Comparison of ENCODE assay signal across 9 cellular contexts in the genomic region with DNA sequence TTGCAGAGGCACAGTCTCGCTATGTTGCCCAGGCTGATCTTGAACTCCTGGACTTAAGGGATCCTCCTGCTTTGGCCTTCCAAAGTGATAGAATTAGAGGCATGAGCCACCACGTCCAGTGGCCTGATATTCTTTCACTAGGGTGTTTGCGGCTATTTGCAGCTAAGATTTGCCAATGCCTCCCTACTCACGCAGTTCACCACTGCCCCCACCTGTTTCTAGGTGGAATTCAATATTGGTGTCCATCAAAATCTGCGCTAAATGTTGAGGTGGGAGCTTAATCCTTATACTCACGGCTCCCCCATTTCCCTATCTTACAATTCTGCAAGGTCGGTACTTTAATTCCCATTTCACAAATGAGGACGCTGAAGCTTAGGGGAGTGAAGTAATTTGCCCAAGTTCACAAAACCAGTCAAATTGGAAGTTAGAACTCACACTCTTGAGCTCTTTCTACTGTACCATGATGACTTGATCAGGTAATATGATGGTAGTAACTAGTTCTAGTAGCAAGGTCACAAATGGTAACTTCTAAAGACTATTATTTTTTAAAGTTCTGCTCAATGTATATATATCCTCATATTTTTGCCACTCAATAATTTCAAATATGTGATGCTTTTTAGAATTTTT. TPM values are rescaled to one million over a fixed set of nuclear protein-coding genes. Genes with fewer than 3 reads are reported as not detected.
DNase-seq lines count a peak whose midpoint lies in the region; ATAC-seq, FAIRE-seq and TF ChIP-seq lines count a peak whose summit lies in the region.
"Had no signal": no experiment of that assay in that cellular context is flagged by ENCODE, and none has a peak within 500 bp of the region (broad histone marks: within the 10 kb centered on the region; RNA-seq: fewer than 3 reads in every experiment).

No MANE protein-coding gene starts in this region.

- no peak overlapping the region for H2AK9ac ChIP-seq in IMR-90 (replicated peaks; ENCODE audit: low read depth, low read length, poor library complexity)

- H3K27ac ChIP-seq in IMR-90 (ENCODE audit: insufficient read depth, low read length) (no peak overlapping the region), sigmoid colon (no peak overlapping the region)
- H3K27ac ChIP-seq: SK-N-MC had no signal

- POLR2A ChIA-PET in IMR-90 (lab: Charles Lee; ENCODE audit: unreplicated experiment): no interaction called here

- H3K36me3 ChIP-seq in IMR-90 (ENCODE audit: control insufficient read depth, insufficient read depth, low read length) (no peaks in the 10 kb centered on the region), sigmoid colon (no peaks in the 10 kb centered on the region)

- TF ChIP-seq CTCF in GM12865 (IDR thresholded peaks at IDR 0.05; ENCODE audit: insufficient read depth, low read depth, low read length, missing control alignments) (peak; percentile 21), IMR-90 (conservative IDR thresholded peaks at IDR 0.05; ENCODE audit: low read depth, low read length) (0 out of 2 replicates have a peak, but pooled peaks have one; percentile 16), sigmoid colon (IDR thresholded peaks at IDR 0.05) (peak in 1 of 4 experiments; percentile 24)

- TF ChIP-seq POLR2A in IMR-90 (IDR thresholded peaks at IDR 0.05; ENCODE audit: low read depth, low read length) (no peak), sigmoid colon (IDR thresholded peaks at IDR 0.05) (no peak)

- no peak overlapping the region for H3K56ac ChIP-seq in IMR-90 (ENCODE audit: extremely low read depth, insufficient read depth, low read length)

- ATAC-seq in IMR-90 (ENCODE audit: low read depth) (no peak; the same call in 1 of the 2 replicates), GM21515 (IDR thresholded peaks at IDR 0.05; ENCODE audit: unreplicated experiment) (no peak)

- H2AK5ac ChIP-seq in IMR-90 (ENCODE audit: low read depth, low read length): no peak overlapping the region

- H3K9me1 ChIP-seq in IMR-90 (ENCODE audit: insufficient read depth, low read length): no peaks in the 10 kb centered on the region

- H3K4me3 ChIP-seq in GM12865 (ENCODE audit: low read depth, low read length): no peak overlapping the region
- H3K4me3 ChIP-seq in IMR-90 (ENCODE audit: insufficient read depth, low read depth, low read length): no peak overlapping the region
- H3K4me3 ChIP-seq in sigmoid colon: no peak overlapping the region
- H3K4me3 ChIP-seq: SK-N-MC had no signal

- no peak overlapping the region for H2BK120ac ChIP-seq in IMR-90 (ENCODE audit: low read depth, low read length)

- no peak overlapping the region for H3K18ac ChIP-seq in IMR-90 (ENCODE audit: low read depth, low read length)

- H4K8ac ChIP-seq in IMR-90 (ENCODE audit: low read depth in 2 of 2, low read length in 2 of 2): no peak overlapping the region

- TF ChIP-seq RAD21 in IMR-90 (IDR thresholded peaks at IDR 0.05; ENCODE audit: low read length): 0 out of 2 replicates have a peak, but pooled peaks have one; percentile 32

- H3K4me2 ChIP-seq in IMR-90 (ENCODE audit: low read depth, low read length): no peak overlapping the region

- H4K5ac ChIP-seq in IMR-90 (ENCODE audit: low read depth, low read length): no peak overlapping the region

- H3K27me3 ChIP-seq in IMR-90 (ENCODE audit: control insufficient read depth, insufficient read depth, low read length) (no peaks in the 10 kb centered on the region; the same call in 1 of the 2 replicates), sigmoid colon (no peaks in the 10 kb centered on the region)

- H3K14ac ChIP-seq in IMR-90 (replicated peaks; ENCODE audit: low read depth, low read length): no peak overlapping the region

- peak; percentile 97 for FAIRE-seq in urothelium cell line (lab: Jason Lieb, UNC)

- dilution Hi-C loops in IMR-90 (cut with HindIII; ENCODE audit: low sequenced_read_pairs, unreplicated experiment): no loop called here

- no peak overlapping the region for H3K9ac ChIP-seq in IMR-90 (ENCODE audit: low read depth, low read length)

- no CpG with 5 or more reads among the region's 8 CpGs for WGBS in IMR-90 (ENCODE audit: extremely low coverage in 2 of 2, insufficient read length in 1 of 2), 2 experiments
- WGBS in sigmoid colon, 2 donors: 18 to 40% methylated on average over 8 of the region's 8 CpGs

- no peak overlapping the region for H4K91ac ChIP-seq in IMR-90 (ENCODE audit: insufficient read depth, low read depth, low read length)

- H3K4me1 ChIP-seq in IMR-90 (ENCODE audit: control insufficient read depth, insufficient read depth, low read length): no peaks in the 10 kb centered on the region
- no peaks in the 10 kb centered on the region for H3K4me1 ChIP-seq in sigmoid colon

- no peak overlapping the region for H2AFZ ChIP-seq in IMR-90 (replicated peaks; ENCODE audit: low read length, poor library complexity)

- no peak overlapping the region for H3K4ac ChIP-seq in IMR-90 (ENCODE audit: low read depth, low read length)

- intact Hi-C loops in IMR-90 (cut with micrococcal nuclease) (no loop called here), sigmoid colon (cut with DNase I) (no loop called here)

- no peak overlapping the region for H2BK15ac ChIP-seq in IMR-90 (ENCODE audit: low read depth, low read length)

- no peak overlapping the region for H3K23ac ChIP-seq in IMR-90 (ENCODE audit: low read depth, low read length)

- in situ Hi-C loops in IMR-90 (cut with MboI; ENCODE audit: low sequenced_read_pairs) (no loop called here), SK-MEL-5 (cut with HindIII; ENCODE audit: low pct_unique_long_range_greater_than_20kb, low sequenced_read_pairs) (no loop called here)

- no peak overlapping the region for H2BK5ac ChIP-seq in IMR-90 (ENCODE audit: low read depth, low read length, poor library complexity, severe bottlenecking)

- no peaks in the 10 kb centered on the region for H4K20me1 ChIP-seq in IMR-90 (ENCODE audit: insufficient read depth, low read length)

- H2BK20ac ChIP-seq in IMR-90 (ENCODE audit: low read depth, low read length): no peak overlapping the region

- TF ChIP-seq EP300 in sigmoid colon (IDR thresholded peaks at IDR 0.05): no peak

- BruUV-seq in IMR-90 (replicated peaks; lab: Mats Ljungman, UMichigan): no TSS peak

- CTCF ChIA-PET in IMR-90 (lab: Yijun Ruan, JAX): interaction anchor here (0.5 to 1.7 kb wide), 3 partner anchors 20 to 28 kb away, joined by 3 to 9 read pairs (median 3); no protein-coding TSS in a partner anchor

- DNase-seq in GM12865 (ENCODE audit: low read depth) (peak; percentile 27), IMR-90 (no peak), SK-MEL-5 (ENCODE audit: low read depth, low spot score) (peak; percentile 58), iPS-NIHi7 (ENCODE audit: extremely low spot score) (peak; percentile 61), urothelium cell line (ENCODE audit: low spot score) (peak; percentile 58), activated T-cell treated with anti-CD3 and anti-CD28 coated beads for 4 hours (no peak), sigmoid colon (no peak)

- H3K79me1 ChIP-seq in IMR-90 (ENCODE audit: low read depth in 1 of 2, low read length in 2 of 2): no peaks in the 10 kb centered on the region

- H3K9me3 ChIP-seq in IMR-90 (ENCODE audit: control insufficient read depth, insufficient read depth, low read length) (no peaks in the 10 kb centered on the region), sigmoid colon (peaks cover 0 to 6% (median 0%) of the 10 kb centered on the region in 4 donors)

TF ChIP-seq in IMR-90, 13 proteins besides CTCF, POLR2A, EP300 and RAD21:
- TF ChIP-seq MAFK (IDR thresholded peaks at IDR 0.05; ENCODE audit: low read depth, low read length) (peak; percentile 51), RCOR1 (IDR thresholded peaks at IDR 0.05; ENCODE audit: insufficient replicate concordance, low read length) (no peak)
TF ChIP-seq in IMR-90: peak in this region for 1.

RNA-seq across cellular contexts. Expression of a gene that starts 22.1 kb away (rescaled TPM):
- total RNA-seq in IMR-90 (2012; rRNA removed) (not detected in 2 replicates), sigmoid colon (not detected)
- polyA plus RNA-seq in IMR-90 (2012; rRNA removed) (not detected in 2 replicates), sigmoid colon (not detected)
- not detected in 2 replicates for polyA plus RNA-seq in IMR-90 (2012; cell fraction: cytosol; rRNA removed)
- polyA plus RNA-seq in IMR-90 (2012; cell fraction: nucleus; rRNA removed; ENCODE audit: low replicate concordance): not detected in 2 replicates
- not detected in 2 replicates for total RNA-seq in SK-MEL-5 (2014; rRNA removed; shearing (Covaris generic))
- not detected in 2 replicates for polyA plus RNA-seq in SK-MEL-5 (2015; cell fraction: cytosol; rRNA removed)
- polyA plus RNA-seq in SK-MEL-5 (2015; cell fraction: nucleus; rRNA removed): not detected in 2 replicates

RNA-seq across cellular contexts. Expression of a gene that starts 27.3 kb away (rescaled TPM):
- total RNA-seq in IMR-90 (2012; rRNA removed) (0.18 and 0.28 TPM in 2 replicates), sigmoid colon (10 to 100 TPM in 2 of 4 donors, 1 to 10 TPM in 2; 6.9 to 25.7 (median 9.8) TPM)
- polyA plus RNA-seq in IMR-90 (2012; rRNA removed) (0.44 and 0.46 TPM in 2 replicates), sigmoid colon (1 to 10 TPM; 1.2 to 9.3 (median 1.2) TPM)
- 0.27 and 0.30 TPM in 2 replicates for polyA plus RNA-seq in IMR-90 (2012; cell fraction: cytosol; rRNA removed)
- polyA plus RNA-seq in IMR-90 (2012; cell fraction: nucleus; rRNA removed; ENCODE audit: low replicate concordance): 0.18 and 0.33 TPM in 2 replicates
- total RNA-seq in SK-MEL-5 (2014; rRNA removed; shearing (Covaris generic)): not detected in 2 replicates
- 0.37 TPM in 1 of 2 replicates, not detected in the other for polyA plus RNA-seq in SK-MEL-5 (2015; cell fraction: cytosol; rRNA removed)
- 0.22 TPM in 1 of 2 replicates, not detected in the other for polyA plus RNA-seq in SK-MEL-5 (2015; cell fraction: nucleus; rRNA removed)

Comparison
In these comparisons a context has a peak if more than half of its experiments do, and no peak if none do; other contexts are left out.
1. DNase-seq: peak in GM12865 (single experiment), SK-MEL-5 (single experiment), iPS-NIHi7 (single experiment) and urothelium cell line (single experiment); none in IMR-90 (single experiment), activated T-cell treated with anti-CD3 and anti-CD28 coated beads for 4 hours (single experiment) and sigmoid colon (single experiment).